ENCODE assay signal across 17 cellular contexts in the genomic region with DNA sequence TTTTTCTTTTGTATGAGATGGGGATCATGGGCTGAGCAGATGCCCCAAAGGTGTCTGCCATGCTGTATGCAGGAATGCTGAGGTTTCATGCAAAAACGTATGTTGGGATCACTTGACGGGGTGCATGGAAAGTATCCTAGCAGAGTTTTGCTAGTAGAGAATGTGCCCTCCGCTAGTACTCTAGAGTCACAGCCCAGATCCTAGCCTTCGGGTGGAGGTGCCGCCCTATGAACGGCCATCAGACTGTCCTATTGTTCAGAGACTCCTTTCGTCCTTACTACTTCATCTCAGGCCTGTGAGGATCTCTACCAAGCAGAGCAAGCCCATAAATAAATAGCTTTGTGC.
DNase-seq lines count a peak whose midpoint lies in the region; ATAC-seq, FAIRE-seq and TF ChIP-seq lines count a peak whose summit lies in the region.
"Had no signal": no experiment of that assay in that cellular context is flagged by ENCODE, and none has a peak within 500 bp of the region (broad histone marks: within the 10 kb centered on the region; RNA-seq: fewer than 3 reads in every experiment).

No MANE protein-coding gene starts in this region.

- peaks cover under 1% of the 10 kb centered on the region for H3K36me3 Mint-ChIP-seq in neural crest cell (ENCODE audit: low read depth)
- H3K36me3 Mint-ChIP-seq: brain; CD8-positive, alpha-beta T cell; stimulated activated memory B cell treated with anti-CD40 and anti-IgM and Interleukin-4, amounts not matched to agents 10 μg/mL and 1 μg/mL and 100 μg/mL, for 72 hours had no signal

- peaks cover 6% of the 10 kb centered on the region for H3K27me3 Mint-ChIP-seq in neural crest cell (ENCODE audit: low read depth)
- H3K27me3 Mint-ChIP-seq: stimulated activated memory B cell treated with anti-CD40 and anti-IgM and Interleukin-4, amounts not matched to agents 10 μg/mL and 1 μg/mL and 100 μg/mL, for 72 hours had no signal

- H3K4me2 ChIP-seq in BLaER1 treated with 17β-estradiol and CSF1 and Interleukin-3, amounts not matched to agents 10 nM and 100 nM = peak overlapping the region; percentile 16 to 75 (median 48); a peak in 21 of 22 replicates

- no peak for ATAC-seq in GM19455 (IDR thresholded peaks at IDR 0.05; ENCODE audit: unreplicated experiment)
- ATAC-seq: CD8-positive, alpha-beta T cell; stimulated activated memory B cell treated with anti-CD40 and anti-IgM and Interleukin-4, amounts not matched to agents 10 μg/mL and 1 μg/mL and 100 μg/mL, for 72 hours had no signal

- H4K20me1 ChIP-seq in BLaER1 treated with 17β-estradiol and CSF1 and Interleukin-3, amounts not matched to agents 10 nM and 100 nM = no peaks in the 10 kb centered on the region

- H3K36me3 ChIP-seq in BLaER1 treated with 17β-estradiol and CSF1 and Interleukin-3, amounts not matched to agents 10 nM and 100 nM = peaks cover 0 to 7% (median 0%) of the 10 kb centered on the region in 11 experiments; a peak in 1 of 22 replicates
- no peaks in the 10 kb centered on the region for H3K36me3 ChIP-seq in adipocyte (ENCODE audit: control insufficient read depth, insufficient read depth, low read length, severe bottlenecking)
- H3K36me3 ChIP-seq: lower lobe of right lung, WERI-Rb-1 had no signal

- peaks cover 3% of the 10 kb centered on the region for H3K4me1 Mint-ChIP-seq in neural crest cell
- H3K4me1 Mint-ChIP-seq: stimulated activated memory B cell treated with anti-CD40 and anti-IgM and Interleukin-4, amounts not matched to agents 10 μg/mL and 1 μg/mL and 100 μg/mL, for 72 hours had no signal

- FAIRE-seq in HTR-8/SVneo (lab: Jason Lieb, UNC) = no peak
- FAIRE-seq: colon, GM12891 had no signal

- H3K9me3 ChIP-seq in BLaER1 treated with 17β-estradiol and CSF1 and Interleukin-3, amounts not matched to agents 10 nM and 100 nM (replicated peaks in 1 of 11) = peaks cover 19 to 33% (median 22%) of the 10 kb centered on the region in 11 experiments
- peaks cover 3% of the 10 kb centered on the region for H3K9me3 ChIP-seq in adipocyte (ENCODE audit: control insufficient read depth, low read length)
- H3K9me3 ChIP-seq: lower lobe of right lung had no signal

- no peak overlapping the region for H3K9ac ChIP-seq in BLaER1 treated with 17β-estradiol and CSF1 and Interleukin-3, amounts not matched to agents 10 nM and 100 nM
- H3K9ac ChIP-seq in adipocyte (ENCODE audit: low read length) = peak overlapping the region; percentile 13

- H3K27ac Mint-ChIP-seq in neural crest cell (ENCODE audit: unreplicated experiment) = no peak overlapping the region
- H3K27ac Mint-ChIP-seq: brain; CD8-positive, alpha-beta T cell; stimulated activated memory B cell treated with anti-CD40 and anti-IgM and Interleukin-4, amounts not matched to agents 10 μg/mL and 1 μg/mL and 100 μg/mL, for 72 hours had no signal

- no peak overlapping the region for H3K27ac ChIP-seq in BLaER1 treated with 17β-estradiol and CSF1 and Interleukin-3, amounts not matched to agents 10 nM and 100 nM
- H3K27ac ChIP-seq: epithelial cell of prostate, lower lobe of right lung, WERI-Rb-1 had no signal

- peaks cover 7% of the 10 kb centered on the region for H3K9me3 Mint-ChIP-seq in neural crest cell
- H3K9me3 Mint-ChIP-seq: CD8-positive, alpha-beta T cell had no signal

- H3K4me3 Mint-ChIP-seq in neural crest cell = no peak overlapping the region
- H3K4me3 Mint-ChIP-seq: brain; CD8-positive, alpha-beta T cell; stimulated activated memory B cell treated with anti-CD40 and anti-IgM and Interleukin-4, amounts not matched to agents 10 μg/mL and 1 μg/mL and 100 μg/mL, for 72 hours had no signal

- TF ChIP-seq CTCF in neural crest cell (conservative IDR thresholded peaks at IDR 0.05) = peak; percentile 2

- H3K27me3 ChIP-seq in BLaER1 treated with 17β-estradiol and CSF1 and Interleukin-3, amounts not matched to agents 10 nM and 100 nM = peaks cover 0 to 25% (median 0%) of the 10 kb centered on the region in 11 experiments; a peak in 6 of 22 replicates
- no peaks in the 10 kb centered on the region for H3K27me3 ChIP-seq in adipocyte (replicated peaks; ENCODE audit: control insufficient read depth, insufficient read depth, low read length)

- H3K4me1 ChIP-seq in BLaER1 treated with 17β-estradiol and CSF1 and Interleukin-3, amounts not matched to agents 10 nM and 100 nM = peaks cover 9 to 62% (median 12%) of the 10 kb centered on the region in 10 experiments; a peak in 18 of 20 replicates
- H3K4me1 ChIP-seq in adipocyte (ENCODE audit: control insufficient read depth, insufficient read depth, low read length) = peaks cover 37% of the 10 kb centered on the region

- intact Hi-C loops in cardiac septum (cut with DNase I) = no loop called here

- no peak overlapping the region for H3K4me3 ChIP-seq in BLaER1 treated with 17β-estradiol and CSF1 and Interleukin-3, amounts not matched to agents 10 nM and 100 nM
- H3K4me3 ChIP-seq in adipocyte (ENCODE audit: low read length) = no peak overlapping the region
- H3K4me3 ChIP-seq: lower lobe of right lung had no signal

- DNase-seq in HTR-8/SVneo (ENCODE audit: insufficient read length, low spot score) (peak; percentile 5), adipocyte (ENCODE audit: low read depth) (no peak), neural crest cell (ENCODE audit: low read depth, low spot score) (no peak), cardiac septum (ENCODE audit: low spot score) (no peak), NOMO-1 treated with dmso at 0.1 percent for 144 hours (lab: John Stamatoyannopoulos, UW; ENCODE audit: unreplicated experiment) (no peak)
- DNase-seq: CD8-positive, alpha-beta T cell; effector CD4-positive, alpha-beta T cell; lower lobe of right lung; NCI-H1694 had no signal
